Comparison of ENCODE assay signal across 22 cellular contexts in genomic region chr12:109113661-109114321, GRCh38. TPM values are rescaled to one million over a fixed set of nuclear protein-coding genes. Genes with fewer than 3 reads are reported as not detected.
A peak's percentile ranks its signal among the peaks of the same experiment; 100 is the strongest.
DNase-seq lines count a peak whose midpoint lies in the region; ATAC-seq, FAIRE-seq and TF ChIP-seq lines count a peak whose summit lies in the region.
"Had no signal": no experiment of that assay in that cellular context is flagged by ENCODE, and none has a peak within 500 bp of the region (broad histone marks: within the 10 kb centered on the region; RNA-seq: fewer than 3 reads in every experiment).

No MANE protein-coding gene starts in this region.

- no peak for ATAC-seq in pancreas
- no peak for ATAC-seq in upper lobe of left lung (ENCODE audit: low FRiP score in 2 of 2)
- ATAC-seq in naive thymus-derived CD8-positive, alpha-beta T cell: no peak
- ATAC-seq: A549; CD8-positive, alpha-beta T cell; T-cell had no signal

- no peaks in the 10 kb centered on the region for H3K27me3 Mint-ChIP-seq in MCF 10A (ENCODE audit: insufficient read depth, unreplicated experiment)
- H3K27me3 Mint-ChIP-seq in naive thymus-derived CD8-positive, alpha-beta T cell: no peaks in the 10 kb centered on the region
- H3K27me3 Mint-ChIP-seq: activated naive CD8-positive, alpha-beta T cell treated with anti-CD3 and anti-CD28 coated beads, Interleukin-2, amount 10 ng/mL, durations not matched to agents 7 days and 5 days; T-cell had no signal

- H3K9me3 ChIP-seq in breast epithelium (no peaks in the 10 kb centered on the region), esophagus squamous epithelium (no peaks in the 10 kb centered on the region), pancreas (no peaks in the 10 kb centered on the region), upper lobe of left lung (no peaks in the 10 kb centered on the region)
- H3K9me3 ChIP-seq: A549, tibial artery had no signal

- no TSS peak for BruUV-seq in MCF 10A (replicated peaks; lab: Mats Ljungman, UMichigan)

- no peak overlapping the region for H3K4me3 Mint-ChIP-seq in MCF 10A (ENCODE audit: unreplicated experiment)
- H3K4me3 Mint-ChIP-seq in naive thymus-derived CD8-positive, alpha-beta T cell: peak overlapping the region in 5 of 10 donors; percentile 19 to 43 (median 33)
- H3K4me3 Mint-ChIP-seq: activated naive CD8-positive, alpha-beta T cell treated with anti-CD3 and anti-CD28 coated beads, Interleukin-2, amount 10 ng/mL, durations not matched to agents 7 days and 5 days; CD8-positive, alpha-beta T cell had no signal

- peaks cover 6% of the 10 kb centered on the region for H3K36me3 Mint-ChIP-seq in MCF 10A (ENCODE audit: insufficient read depth, unreplicated experiment)
- peaks cover 0 to 11% (median 0%) of the 10 kb centered on the region in 3 donors for H3K36me3 Mint-ChIP-seq in naive thymus-derived CD8-positive, alpha-beta T cell
- H3K36me3 Mint-ChIP-seq: activated naive CD8-positive, alpha-beta T cell treated with anti-CD3 and anti-CD28 coated beads, Interleukin-2, amount 10 ng/mL, durations not matched to agents 7 days and 5 days had no signal

- H3K4me3 ChIP-seq in breast epithelium (no peak overlapping the region), esophagus squamous epithelium (no peak overlapping the region), pancreas (peak overlapping the region in 2 of 4 donors; percentile 19 to 24), upper lobe of left lung (no peak overlapping the region)
- H3K4me3 ChIP-seq: A549, PC-9, tibial artery had no signal

- H3K4me1 ChIP-seq in breast epithelium (peaks cover 0 to 11% of the 10 kb centered on the region in 2 donors), esophagus squamous epithelium (peaks cover 9 to 81% (median 45%) of the 10 kb centered on the region in 3 donors), pancreas (peaks cover 36 to 70% (median 61%) of the 10 kb centered on the region in 3 donors), upper lobe of left lung (peaks cover 27 to 40% (median 33%) of the 10 kb centered on the region in 4 donors)

- intact Hi-C loops in breast epithelium (cut with DNase I; ENCODE audit: low total_unique reads): no loop called here
- intact Hi-C loops in MCF 10A (cut with micrococcal nuclease): loop anchor here (2.0 kb wide), 1 partner anchor 141 kb away; no protein-coding TSS in a partner anchor
- intact Hi-C loops in esophagus squamous epithelium (cut with DNase I): loop anchor here (10.0 kb wide), 1 partner anchor 271 kb away; no protein-coding TSS in a partner anchor
- intact Hi-C loops in pancreas (cut with DNase I): no loop called here

- H3K27ac ChIP-seq in breast epithelium (peak overlapping the region; percentile 33 to 77), esophagus squamous epithelium (peak overlapping the region in 3 of 4 donors; percentile 72 to 95 (median 87)), pancreas (peak overlapping the region; percentile 70 to 87 (median 86)), upper lobe of left lung (peak overlapping the region in 3 of 4 donors; percentile 40 to 69 (median 65))
- H3K27ac ChIP-seq: A549, PC-9, tibial artery had no signal

- no peaks in the 10 kb centered on the region for H3K36me3 ChIP-seq in breast epithelium
- H3K36me3 ChIP-seq in esophagus squamous epithelium: peaks cover 0 to 16% (median 0%) of the 10 kb centered on the region in 3 donors
- H3K36me3 ChIP-seq in pancreas: no peaks in the 10 kb centered on the region
- H3K36me3 ChIP-seq in upper lobe of left lung: peaks cover 0 to 2% (median 0%) of the 10 kb centered on the region in 4 donors

- no peak for TF ChIP-seq EP300 in upper lobe of left lung (IDR thresholded peaks at IDR 0.05)

- H3K27me3 ChIP-seq in breast epithelium (no peaks in the 10 kb centered on the region), esophagus squamous epithelium (no peaks in the 10 kb centered on the region), pancreas (no peaks in the 10 kb centered on the region), upper lobe of left lung (no peaks in the 10 kb centered on the region)
- H3K27me3 ChIP-seq: tibial artery had no signal

- CTCF ChIA-PET in MCF 10A (lab: Yijun Ruan, JAX): interaction anchor here (0.9 to 3.4 kb wide), 9 partner anchors 14 to 280 kb away, joined by 3 to 35 read pairs (median 5); no protein-coding TSS in a partner anchor

- no peak for FAIRE-seq in pancreas (lab: Jason Lieb, UNC)
- FAIRE-seq: A549, colon, GM12891 had no signal

- no peak overlapping the region for H3K27ac Mint-ChIP-seq in MCF 10A (ENCODE audit: low read depth, unreplicated experiment)
- H3K27ac Mint-ChIP-seq in naive thymus-derived CD8-positive, alpha-beta T cell: peak overlapping the region in 5 of 10 donors; percentile 29 to 76 (median 40)
- H3K27ac Mint-ChIP-seq: activated naive CD8-positive, alpha-beta T cell treated with anti-CD3 and anti-CD28 coated beads, Interleukin-2, amount 10 ng/mL, durations not matched to agents 7 days and 5 days; CD8-positive, alpha-beta T cell had no signal

- no peaks in the 10 kb centered on the region for H3K9me3 Mint-ChIP-seq in MCF 10A (ENCODE audit: unreplicated experiment)
- H3K9me3 Mint-ChIP-seq in naive thymus-derived CD8-positive, alpha-beta T cell: no peaks in the 10 kb centered on the region
- H3K9me3 Mint-ChIP-seq: activated naive CD8-positive, alpha-beta T cell treated with anti-CD3 and anti-CD28 coated beads, Interleukin-2, amount 10 ng/mL, durations not matched to agents 7 days and 5 days; CD8-positive, alpha-beta T cell; T-cell had no signal

- no peak for DNase-seq in breast epithelium (ENCODE audit: low spot score in 2 of 2)
- DNase-seq in MCF 10A (ENCODE audit: unreplicated experiment): no peak
- DNase-seq in esophagus squamous epithelium (lab: John Stamatoyannopoulos, UW): no peak
- no peak for DNase-seq in pancreas
- no peak for DNase-seq in upper lobe of left lung
- DNase-seq in naive thymus-derived CD8-positive, alpha-beta T cell: no peak
- DNase-seq in activated CD8-positive, alpha-beta memory T cell treated with anti-CD3 and anti-CD28 coated beads, Interleukin-2, amount 50 U/mL, for 4 hours: no peak
- DNase-seq in NOMO-1 (lab: John Stamatoyannopoulos, UW; ENCODE audit: unreplicated experiment in 2 of 2): no peak
- DNase-seq: activated CD4-positive, CD25-positive, alpha-beta regulatory T cell treated with anti-CD3 and anti-CD28 coated beads, Interleukin-2, amount 50 U/mL, for 72 hours; activated naive CD8-positive, alpha-beta T cell treated with anti-CD3 and anti-CD28 coated beads, Interleukin-2, amount 10 ng/mL, durations not matched to agents 7 days and 5 days; CD8-positive, alpha-beta T cell; erythroblast; mesenchymal stem cell; NCI-H1694; NCI-H526; occipital lobe; PC-9; T-cell had no signal

- POLR2A ChIA-PET in MCF 10A (lab: Yijun Ruan, JAX): interaction anchor here (0.7 to 4.4 kb wide), 3 partner anchors 14 to 21 kb away, joined by 4 to 25 read pairs (median 5); no protein-coding TSS in a partner anchor
- POLR2A ChIA-PET in naive thymus-derived CD8-positive, alpha-beta T cell (lab: Charles Lee): no interaction called here

- TF ChIP-seq CTCF in breast epithelium (IDR thresholded peaks at IDR 0.05): no peak
- no peak for TF ChIP-seq CTCF in MCF 10A (IDR thresholded peaks at IDR 0.05; ENCODE audit: unreplicated experiment)
- TF ChIP-seq CTCF in esophagus squamous epithelium (IDR thresholded peaks at IDR 0.05): no peak
- TF ChIP-seq CTCF in pancreas (IDR thresholded peaks at IDR 0.05): no peak
- TF ChIP-seq CTCF in upper lobe of left lung (IDR thresholded peaks at IDR 0.05): no peak

- TF ChIP-seq POLR2A in breast epithelium (IDR thresholded peaks at IDR 0.05) (no peak), esophagus squamous epithelium (IDR thresholded peaks at IDR 0.05) (no peak), upper lobe of left lung (IDR thresholded peaks at IDR 0.05) (no peak)

- 72 to 78% methylated on average over 5 of the region's 5 CpGs for WGBS in esophagus squamous epithelium, 2 donors
- 17 to 21% methylated on average over 5 of the region's 5 CpGs for WGBS in pancreas, 2 donors
- 89 to 91% methylated on average over 5 of the region's 5 CpGs for WGBS in upper lobe of left lung, 2 donors

- no peaks in the 10 kb centered on the region for H3K4me1 Mint-ChIP-seq in MCF 10A (ENCODE audit: insufficient read depth, unreplicated experiment)
- peaks cover 3 to 41% (median 22%) of the 10 kb centered on the region in 4 donors for H3K4me1 Mint-ChIP-seq in naive thymus-derived CD8-positive, alpha-beta T cell

RNA-seq across cellular contexts. Expression of gene ACACB, which starts 2.6 kb away (rescaled TPM):
- total RNA-seq in breast epithelium (100 to 1,000 TPM; 223 to 957 (median 301) TPM), MCF 10A (2022) (1.0 and 1.3 TPM in 2 replicates), esophagus squamous epithelium (10 to 100 TPM in 3 of 4 donors, 1 to 10 TPM in 1; 5.9 to 48.4 (median 27.3) TPM), pancreas (10 to 100 TPM; 23.4 to 42.1 (median 31.6) TPM), upper lobe of left lung (100 to 1,000 TPM in 2 of 6 donors, 10 to 100 TPM in 4; 26.3 to 202 (median 36.3) TPM)
- polyA plus RNA-seq in pancreas: 10 to 100 TPM; 23.7 to 58.9 TPM
- total RNA-seq in naive thymus-derived CD8-positive, alpha-beta T cell: 10 to 100 TPM; 40.4 to 43.3 TPM
- 1 to 10 TPM; 1.1 to 3.9 (median 2.9) TPM for polyA plus RNA-seq in naive thymus-derived CD8-positive, alpha-beta T cell

RNA-seq across cellular contexts. Expression of gene UNG, which starts 16.4 kb away (rescaled TPM):
- total RNA-seq in breast epithelium (10 to 100 TPM; 23.2 to 28.7 (median 23.9) TPM), MCF 10A (2022) (10.7 and 13.8 TPM in 2 replicates), esophagus squamous epithelium (10 to 100 TPM; 28.0 to 43.1 (median 38.7) TPM), pancreas (10 to 100 TPM in 2 of 6 donors, 1 to 10 TPM in 4; 5.1 to 15.8 (median 8.3) TPM), upper lobe of left lung (10 to 100 TPM in 4 of 6 donors, 1 to 10 TPM in 2; 8.2 to 27.6 (median 15.5) TPM)
- 1 to 10 TPM; 7.1 to 9.5 TPM for polyA plus RNA-seq in pancreas
- 10 to 100 TPM; 13.6 to 15.0 TPM for total RNA-seq in naive thymus-derived CD8-positive, alpha-beta T cell
- 10 to 100 TPM; 21.0 to 26.8 (median 24.0) TPM for polyA plus RNA-seq in naive thymus-derived CD8-positive, alpha-beta T cell

RNA-seq across cellular contexts. Expression of gene ALKBH2, which starts 20.5 kb away (rescaled TPM):
- total RNA-seq in breast epithelium: 10 to 100 TPM; 18.9 to 27.2 (median 18.9) TPM
- total RNA-seq in MCF 10A (2022): 38.9 and 48.9 TPM in 2 replicates
- total RNA-seq in esophagus squamous epithelium: 10 to 100 TPM in 3 of 4 donors, 1 to 10 TPM in 1; 7.9 to 20.6 (median 14.8) TPM
- total RNA-seq in pancreas: 10 to 100 TPM in 2 of 6 donors, 1 to 10 TPM in 4; 4.3 to 12.2 (median 6.5) TPM
- polyA plus RNA-seq in pancreas: 10 to 100 TPM; 19.8 to 22.9 TPM
- total RNA-seq in upper lobe of left lung: 10 to 100 TPM in 4 of 6 donors, 1 to 10 TPM in 2; 1.9 to 16.4 (median 12.4) TPM
- 10 to 100 TPM; 20.8 to 23.2 TPM for total RNA-seq in naive thymus-derived CD8-positive, alpha-beta T cell
- 10 to 100 TPM; 11.5 to 22.5 (median 19.1) TPM for polyA plus RNA-seq in naive thymus-derived CD8-positive, alpha-beta T cell

Comparison
In these comparisons a context has a peak if more than half of its experiments do, and no peak if none do; other contexts are left out.
1. intact Hi-C loops: an anchor here in MCF 10A (2.0 kb wide) and esophagus squamous epithelium (10.0 kb wide); none called in breast epithelium and pancreas.